10 cellular contexts compared by ENCODE assay signal in the genomic region with DNA sequence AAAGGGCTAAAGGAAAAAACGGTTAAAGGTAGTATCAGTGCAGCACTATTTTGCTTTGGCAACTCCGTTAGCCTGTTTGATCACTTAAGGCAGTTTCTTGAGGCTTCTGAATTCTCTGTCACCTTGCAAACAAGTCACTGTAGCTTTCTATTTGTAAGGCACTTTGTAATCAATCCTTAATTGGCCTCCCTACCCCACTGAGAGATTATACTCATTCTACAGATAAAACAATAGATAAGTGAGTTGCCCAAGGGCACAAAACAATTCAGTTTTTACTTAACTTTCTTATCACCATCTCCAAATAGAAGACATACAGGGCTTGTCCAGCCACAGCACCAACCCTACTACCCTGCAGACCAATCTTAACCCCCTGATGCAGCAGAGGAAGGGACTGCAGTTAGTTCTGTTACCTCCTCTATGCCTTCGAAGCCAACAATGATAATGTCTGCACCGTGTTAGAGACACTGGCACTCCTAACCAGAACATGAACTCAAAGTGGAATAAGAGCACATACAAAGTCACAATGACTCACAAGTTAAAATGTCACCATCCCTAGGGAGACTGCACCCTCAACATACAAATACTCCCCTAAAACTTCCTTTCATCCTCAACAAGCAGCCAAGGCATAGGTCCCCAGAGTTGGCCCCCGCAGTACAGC. TPM values are rescaled to one million over a fixed set of nuclear protein-coding genes. Genes with fewer than 3 reads are reported as not detected.
DNase-seq lines count a peak whose midpoint lies in the region; ATAC-seq and TF ChIP-seq lines count a peak whose summit lies in the region.
"Had no signal": no experiment of that assay in that cellular context is flagged by ENCODE, and none has a peak within 500 bp of the region (broad histone marks: within the 10 kb centered on the region; RNA-seq: fewer than 3 reads in every experiment).

No MANE protein-coding gene starts in this region.

- ATAC-seq in activated B cell treated with CpG ODN at 0.5 μM for 24 hours (ENCODE audit: low read depth) (no peak), left ventricle myocardium superior (peak; percentile 25), HG02885 (IDR thresholded peaks at IDR 0.05; ENCODE audit: poor library complexity, unreplicated experiment) (no peak), GM18520 (IDR thresholded peaks at IDR 0.05; ENCODE audit: unreplicated experiment) (no peak)
- ATAC-seq in stimulated activated memory B cell treated with anti-CD40 and anti-IgM and Interleukin-4, amounts not matched to agents 10 μg/mL and 1 μg/mL and 100 μg/mL, for 72 hours = no peak

- intact Hi-C loops in activated B cell treated with CpG ODN at 0.5 μM for 24 hours (cut with micrococcal nuclease) = loop anchor here (2.0 to 10.0 kb wide), 7 partner anchors 17 to 1767 kb away; partner anchors contain the start of genes CD99L2, EOLA2, FMR1 and MTMR1
- intact Hi-C loops in left ventricle myocardium superior (cut with micrococcal nuclease) = no loop called here

- H3K9me3 Mint-ChIP-seq in activated CD4-positive, alpha-beta T cell treated with anti-CD3 and anti-CD28 coated beads, Interleukin-2, amount 10 ng/mL, durations not matched to agents 7 days and 5 days = no peaks in the 10 kb centered on the region
- no peaks in the 10 kb centered on the region for H3K9me3 Mint-ChIP-seq in activated B cell treated with CpG ODN at 0.5 μM for 24 hours
- no peaks in the 10 kb centered on the region for H3K9me3 Mint-ChIP-seq in stimulated activated memory B cell treated with anti-CD40 and anti-IgM and Interleukin-4, amounts not matched to agents 10 μg/mL and 1 μg/mL and 100 μg/mL, for 72 hours

- peaks cover 32% of the 10 kb centered on the region for H3K4me1 Mint-ChIP-seq in activated CD4-positive, alpha-beta T cell treated with anti-CD3 and anti-CD28 coated beads, Interleukin-2, amount 10 ng/mL, durations not matched to agents 7 days and 5 days
- peaks cover 26% of the 10 kb centered on the region for H3K4me1 Mint-ChIP-seq in activated B cell treated with CpG ODN at 0.5 μM for 24 hours
- H3K4me1 Mint-ChIP-seq in stimulated activated memory B cell treated with anti-CD40 and anti-IgM and Interleukin-4, amounts not matched to agents 10 μg/mL and 1 μg/mL and 100 μg/mL, for 72 hours = peaks cover 50% of the 10 kb centered on the region

- peak overlapping the region; percentile 90 for H3K4me3 Mint-ChIP-seq in activated CD4-positive, alpha-beta T cell treated with anti-CD3 and anti-CD28 coated beads, Interleukin-2, amount 10 ng/mL, durations not matched to agents 7 days and 5 days
- H3K4me3 Mint-ChIP-seq in activated B cell treated with CpG ODN at 0.5 μM for 24 hours = peak overlapping the region; percentile 89
- peak overlapping the region; percentile 95 for H3K4me3 Mint-ChIP-seq in stimulated activated memory B cell treated with anti-CD40 and anti-IgM and Interleukin-4, amounts not matched to agents 10 μg/mL and 1 μg/mL and 100 μg/mL, for 72 hours

- DNase-seq in activated CD4-positive, alpha-beta T cell treated with anti-CD3 and anti-CD28 coated beads, Interleukin-2, amount 10 ng/mL, durations not matched to agents 7 days and 5 days = no peak
- no peak for DNase-seq in activated CD4-positive, alpha-beta T cell treated with anti-CD3 and anti-CD28 coated beads, Interleukin-2, amount 50 U/mL, for 4 hours
- DNase-seq in activated B cell treated with CpG ODN at 0.5 μM for 24 hours (no peak), left ventricle myocardium superior (no peak), DMS79 (lab: John Stamatoyannopoulos, UW) (no peak)
- DNase-seq: NCI-H1436 had no signal

- H3K36me3 Mint-ChIP-seq in activated CD4-positive, alpha-beta T cell treated with anti-CD3 and anti-CD28 coated beads, Interleukin-2, amount 10 ng/mL, durations not matched to agents 7 days and 5 days (ENCODE audit: low read depth) = peaks cover 2% of the 10 kb centered on the region
- H3K36me3 Mint-ChIP-seq in activated B cell treated with CpG ODN at 0.5 μM for 24 hours (ENCODE audit: low read depth) = no peaks in the 10 kb centered on the region
- peaks cover 6% of the 10 kb centered on the region for H3K36me3 Mint-ChIP-seq in stimulated activated memory B cell treated with anti-CD40 and anti-IgM and Interleukin-4, amounts not matched to agents 10 μg/mL and 1 μg/mL and 100 μg/mL, for 72 hours

- TF ChIP-seq CTCF in activated B cell treated with CpG ODN at 0.5 μM for 24 hours (IDR thresholded peaks at IDR 0.05) = no peak

- H3K27ac Mint-ChIP-seq in activated CD4-positive, alpha-beta T cell treated with anti-CD3 and anti-CD28 coated beads, Interleukin-2, amount 10 ng/mL, durations not matched to agents 7 days and 5 days = no peak overlapping the region
- no peak overlapping the region for H3K27ac Mint-ChIP-seq in activated B cell treated with CpG ODN at 0.5 μM for 24 hours
- no peak overlapping the region for H3K27ac Mint-ChIP-seq in stimulated activated memory B cell treated with anti-CD40 and anti-IgM and Interleukin-4, amounts not matched to agents 10 μg/mL and 1 μg/mL and 100 μg/mL, for 72 hours

- POLR2A ChIA-PET in activated CD4-positive, alpha-beta T cell treated with anti-CD3 and anti-CD28 coated beads, Interleukin-2, amount 10 ng/mL, durations not matched to agents 7 days and 5 days (lab: Charles Lee) = no interaction called here
- POLR2A ChIA-PET in activated B cell treated with CpG ODN at 0.5 μM for 24 hours (lab: Charles Lee) = no interaction called here

- CTCF ChIA-PET in activated CD4-positive, alpha-beta T cell treated with anti-CD3 and anti-CD28 coated beads, Interleukin-2, amount 10 ng/mL, durations not matched to agents 7 days and 5 days (lab: Charles Lee) = interaction anchor here (1.5 kb wide), 1 partner anchor 18 kb away, joined by 3 read pairs; no protein-coding TSS in a partner anchor
- CTCF ChIA-PET in activated B cell treated with CpG ODN at 0.5 μM for 24 hours (lab: Charles Lee) = no interaction called here

- no peaks in the 10 kb centered on the region for H3K27me3 Mint-ChIP-seq in activated CD4-positive, alpha-beta T cell treated with anti-CD3 and anti-CD28 coated beads, Interleukin-2, amount 10 ng/mL, durations not matched to agents 7 days and 5 days
- H3K27me3 Mint-ChIP-seq in activated B cell treated with CpG ODN at 0.5 μM for 24 hours = no peaks in the 10 kb centered on the region
- no peaks in the 10 kb centered on the region for H3K27me3 Mint-ChIP-seq in stimulated activated memory B cell treated with anti-CD40 and anti-IgM and Interleukin-4, amounts not matched to agents 10 μg/mL and 1 μg/mL and 100 μg/mL, for 72 hours

RNA-seq across cellular contexts. Expression of gene TMEM185A, which starts 1.7 kb away (rescaled TPM):
- 10 to 100 TPM; 15.8 to 16.8 TPM for total RNA-seq in activated CD4-positive, alpha-beta T cell treated with anti-CD3 and anti-CD28 coated beads, Interleukin-2, amount 10 ng/mL, durations not matched to agents 7 days and 5 days
- total RNA-seq in activated B cell treated with CpG ODN at 0.5 μM for 24 hours (17.4 and 19.1 TPM in 2 replicates), left ventricle myocardium superior (35.2 TPM)

RNA-seq across cellular contexts. Expression of gene HSFX2, which starts 34.7 kb away (rescaled TPM):
- under 1 TPM in 1 of 2 experiments, not detected in 1; 0.35 TPM for total RNA-seq in activated CD4-positive, alpha-beta T cell treated with anti-CD3 and anti-CD28 coated beads, Interleukin-2, amount 10 ng/mL, durations not matched to agents 7 days and 5 days
- total RNA-seq in activated B cell treated with CpG ODN at 0.5 μM for 24 hours (0.33 and 0.51 TPM in 2 replicates), left ventricle myocardium superior (not detected)
- total RNA-seq: left lobe of liver had no signal

RNA-seq across cellular contexts. Expression of gene MAGEA9B, which starts 42.6 kb away (rescaled TPM):
- not detected for total RNA-seq in activated CD4-positive, alpha-beta T cell treated with anti-CD3 and anti-CD28 coated beads, Interleukin-2, amount 10 ng/mL, durations not matched to agents 7 days and 5 days
- total RNA-seq in activated B cell treated with CpG ODN at 0.5 μM for 24 hours (not detected in 2 replicates), left ventricle myocardium superior (not detected)
- total RNA-seq: left lobe of liver had no signal
